In the genomic region with DNA sequence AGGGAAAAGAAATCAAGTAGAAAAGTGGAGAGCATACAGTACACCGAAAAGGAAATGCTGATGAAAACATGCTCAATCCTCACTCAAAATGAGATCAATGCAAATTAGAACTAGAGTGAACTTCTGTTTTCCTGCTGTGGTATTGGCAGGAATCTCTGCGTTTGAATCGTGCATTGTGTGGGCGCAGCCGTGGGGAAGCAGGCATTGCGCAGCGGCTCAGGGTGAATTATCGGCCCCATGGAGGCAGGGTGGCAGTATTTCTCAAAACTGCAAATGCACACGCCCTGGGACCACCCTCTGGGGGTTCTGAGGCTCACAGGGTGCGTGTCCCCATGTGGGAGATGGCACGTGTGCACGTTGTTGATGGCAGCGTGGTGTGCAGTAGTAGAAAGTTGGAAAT, we compare ENCODE assay signal across 1 cellular context.
TF ChIP-seq lines count a peak whose summit lies in the region.

No MANE protein-coding gene starts in this region.

TF ChIP-seq in SK-N-SH, 30 proteins besides CTCF, POLR2A, EP300 and RAD21:
- TF ChIP-seq MXI1 (IDR thresholded peaks at IDR 0.05; ENCODE audit: low read depth, low read length): no peak
- TF ChIP-seq YY1 (IDR thresholded peaks at IDR 0.05; ENCODE audit: low read depth): no peak
- TF ChIP-seq RCOR1 (IDR thresholded peaks at IDR 0.05; ENCODE audit: low read length): no peak
- no peak for TF ChIP-seq TCF12 (IDR thresholded peaks at IDR 0.05)
- no peak for TF ChIP-seq FOXM1 (IDR thresholded peaks at IDR 0.05; ENCODE audit: low read depth)
- TF ChIP-seq NRF1 (IDR thresholded peaks at IDR 0.05; ENCODE audit: low read depth, low read length): no peak
- no peak for TF ChIP-seq CHD2 (IDR thresholded peaks at IDR 0.05; ENCODE audit: low read length, partially characterized antibody)
- TF ChIP-seq GATA2 (CRISPR knock-in tag; IDR thresholded peaks at IDR 0.05): no peak
- TF ChIP-seq IRF3 (IDR thresholded peaks at IDR 0.05; ENCODE audit: low read depth, low read length): no peak
- no peak for TF ChIP-seq POLR2AphosphoS5 (IDR thresholded peaks at IDR 0.05; ENCODE audit: low read depth, low read length)
- no peak for TF ChIP-seq RFX5 (IDR thresholded peaks at IDR 0.05; ENCODE audit: low read length)
- no peak for TF ChIP-seq TAF1 (IDR thresholded peaks at IDR 0.05; ENCODE audit: borderline replicate concordance, low read depth, low read length)
- TF ChIP-seq JUND (IDR thresholded peaks at IDR 0.05): no peak
- no peak for TF ChIP-seq MAX (IDR thresholded peaks at IDR 0.05; ENCODE audit: low read depth)
- TF ChIP-seq USF1 (IDR thresholded peaks at IDR 0.05; ENCODE audit: borderline replicate concordance, low read depth): no peak
- no peak for TF ChIP-seq GABPA (IDR thresholded peaks at IDR 0.05; ENCODE audit: low read depth)
- no peak for TF ChIP-seq SMC3 (IDR thresholded peaks at IDR 0.05; ENCODE audit: low read depth, low read length)
- no peak for TF ChIP-seq TEAD4 (IDR thresholded peaks at IDR 0.05; ENCODE audit: borderline replicate concordance, insufficient read depth)
- TF ChIP-seq, protein P1, sequence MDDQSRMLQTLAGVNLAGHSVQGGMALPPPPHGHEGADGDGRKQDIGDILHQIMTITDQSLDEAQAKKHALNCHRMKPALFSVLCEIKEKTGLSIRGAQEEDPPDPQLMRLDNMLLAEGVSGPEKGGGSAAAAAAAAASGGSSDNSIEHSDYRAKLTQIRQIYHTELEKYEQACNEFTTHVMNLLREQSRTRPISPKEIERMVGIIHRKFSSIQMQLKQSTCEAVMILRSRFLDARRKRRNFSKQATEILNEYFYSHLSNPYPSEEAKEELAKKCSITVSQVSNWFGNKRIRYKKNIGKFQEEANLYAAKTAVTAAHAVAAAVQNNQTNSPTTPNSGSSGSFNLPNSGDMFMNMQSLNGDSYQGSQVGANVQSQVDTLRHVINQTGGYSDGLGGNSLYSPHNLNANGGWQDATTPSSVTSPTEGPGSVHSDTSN (IDR thresholded peaks at IDR 0.05): no peak
- TF ChIP-seq FOXJ3 (CRISPR knock-in tag; IDR thresholded peaks at IDR 0.05): no peak
TF ChIP-seq in SK-N-SH: peak in this region for 0.
